Comparison of ENCODE assay signal across 7 cellular contexts in genomic region chr19:55118401-55118991, GRCh38. TPM values are rescaled to one million over a fixed set of nuclear protein-coding genes. Genes with fewer than 3 reads are reported as not detected.
DNase-seq lines count a peak whose midpoint lies in the region; ATAC-seq and TF ChIP-seq lines count a peak whose summit lies in the region.

No MANE protein-coding gene starts in this region.

- POLR2A ChIA-PET in HEK293 (lab: Yijun Ruan, JAX), result interaction anchor here (0.6 to 2.7 kb wide), 11 partner anchors 13 to 536 kb away, joined by 3 to 16 read pairs (median 7); partner anchors contain the start of genes U2AF2, UBE2S and ZNF628

- peaks cover 23% of the 10 kb centered on the region for H3K4me1 Mint-ChIP-seq in endothelial cell (ENCODE audit: unreplicated experiment)

- WGBS in tibial nerve, 2 donors, result 14 to 20% methylated on average over 21 to 22 of the region's 22 CpGs

- ATAC-seq in mucosa of descending colon, result no peak
- ATAC-seq in HG02938 (IDR thresholded peaks at IDR 0.05; ENCODE audit: unreplicated experiment), result no peak

- H3K9me3 Mint-ChIP-seq in endothelial cell (ENCODE audit: unreplicated experiment), result no peaks in the 10 kb centered on the region

- CTCF ChIA-PET in HEK293 (lab: Yijun Ruan, JAX), result interaction anchor here (0.6 to 1.5 kb wide), 6 partner anchors 14 to 299 kb away, joined by 3 to 4 read pairs (median 4); partner anchors contain the start of gene DNAAF3

- no peaks in the 10 kb centered on the region for H3K36me3 ChIP-seq in HEK293 (ENCODE audit: control insufficient read depth in 2 of 2, insufficient read depth in 1 of 2, low read length in 2 of 2)
- H3K36me3 ChIP-seq in SK-N-MC (ENCODE audit: insufficient read depth, low read length), result no peaks in the 10 kb centered on the region
- H3K36me3 ChIP-seq in mucosa of descending colon (ENCODE audit: low read depth), result no peaks in the 10 kb centered on the region
- H3K36me3 ChIP-seq in tibial nerve, result no peaks in the 10 kb centered on the region

- TF ChIP-seq CTCF in HEK293 (tag by site-specific recombination; IDR thresholded peaks at IDR 0.05) (no peak), endothelial cell (IDR thresholded peaks at IDR 0.05; ENCODE audit: unreplicated experiment) (no peak), mucosa of descending colon (IDR thresholded peaks at IDR 0.05) (no peak), tibial nerve (IDR thresholded peaks at IDR 0.05) (no peak)

- H3K4me1 ChIP-seq in HEK293 (ENCODE audit: control insufficient read depth, insufficient read depth, low read length) (peaks cover 17% of the 10 kb centered on the region), mucosa of descending colon (ENCODE audit: low read depth) (peaks cover 18% of the 10 kb centered on the region), tibial nerve (peaks cover 0 to 46% (median 31%) of the 10 kb centered on the region in 4 donors)

- DNase-seq in SK-N-MC (ENCODE audit: low read depth, low spot score) (no peak), endothelial cell (ENCODE audit: low spot score) (peak; percentile 65), mucosa of descending colon (peak; percentile 58 to 67 (median 58)), tibial nerve (ENCODE audit: low spot score in 2 of 2) (peak in 1 of 2 donors; percentile 41), NCI-H1694 treated with DMSO at 0.1 percent for 48 hours (lab: John Stamatoyannopoulos, UW) (no peak)

- peak overlapping the region; percentile 42; the same call in 1 of the 2 replicates for H3K27ac ChIP-seq in HEK293 (ENCODE audit: extremely low read depth, low read depth, low read length)
- peak overlapping the region; percentile 81 for H3K27ac ChIP-seq in SK-N-MC
- H3K27ac ChIP-seq in tibial nerve, result peak overlapping the region in 3 of 4 donors; percentile 44 to 95 (median 63)

- no peak for TF ChIP-seq EP300 in tibial nerve (IDR thresholded peaks at IDR 0.05)

- H3K4me3 Mint-ChIP-seq in endothelial cell (ENCODE audit: unreplicated experiment), result peak overlapping the region; percentile 97

- peaks cover 14% of the 10 kb centered on the region for H3K36me3 Mint-ChIP-seq in endothelial cell (ENCODE audit: low read depth, unreplicated experiment)

- H3K4me3 ChIP-seq in HEK293 (ENCODE audit: low read depth, low read length) (peak overlapping the region; percentile 78), SK-N-MC (peak overlapping the region; percentile 91), mucosa of descending colon (no peak overlapping the region), tibial nerve (peak overlapping the region; percentile 27 to 97 (median 66))

- no peaks in the 10 kb centered on the region for H3K9me3 ChIP-seq in HEK293 (ENCODE audit: control insufficient read depth, insufficient read depth, low read depth, low read length)
- no peaks in the 10 kb centered on the region for H3K9me3 ChIP-seq in SK-N-MC (ENCODE audit: low read depth, low read length)
- no peaks in the 10 kb centered on the region for H3K9me3 ChIP-seq in mucosa of descending colon
- no peaks in the 10 kb centered on the region for H3K9me3 ChIP-seq in tibial nerve

- H3K27me3 Mint-ChIP-seq in endothelial cell (ENCODE audit: unreplicated experiment), result peaks cover 22% of the 10 kb centered on the region

- no peak for TF ChIP-seq POLR2A in tibial nerve (IDR thresholded peaks at IDR 0.05)

- peaks cover 0 to 3% of the 10 kb centered on the region in 2 donors for H3K27me3 ChIP-seq in tibial nerve

- H3K27ac Mint-ChIP-seq in endothelial cell (ENCODE audit: unreplicated experiment), result peak overlapping the region; percentile 88

- H3K9ac ChIP-seq in SK-N-MC (ENCODE audit: insufficient read length), result peak overlapping the region; percentile 81

- intact Hi-C loops in mucosa of descending colon (cut with DNase I, micrococcal nuclease), result no loop called here

TF ChIP-seq in HEK293, 187 proteins besides CTCF, POLR2A, EP300 and RAD21:
- TF ChIP-seq ZNF157 (tag by site-specific recombination; IDR thresholded peaks at IDR 0.05) (no peak), TSHZ1 (tag by site-specific recombination; IDR thresholded peaks at IDR 0.05; ENCODE audit: borderline replicate concordance) (no peak), ZNF530 (tag by site-specific recombination; IDR thresholded peaks at IDR 0.05; ENCODE audit: low read depth) (no peak), ZBTB1 (tag by site-specific recombination; IDR thresholded peaks at IDR 0.05) (no peak), ZIC2 (tag by site-specific recombination; IDR thresholded peaks at IDR 0.05) (0 out of 2 replicates have a peak, but pooled peaks have one; percentile 14), BCL11A (tag by site-specific recombination; IDR thresholded peaks at IDR 0.05; ENCODE audit: low read depth) (no peak), ZNF24 (tag by site-specific recombination; IDR thresholded peaks at IDR 0.05) (peak; percentile 99), ZBTB48 (tag by site-specific recombination; IDR thresholded peaks at IDR 0.05) (peak; percentile 80), ZNF692 (tag by site-specific recombination; IDR thresholded peaks at IDR 0.05) (no peak), ZNF292 (tag by site-specific recombination; IDR thresholded peaks at IDR 0.05; ENCODE audit: borderline replicate concordance, low read depth) (no peak), ZNF76 (tag by site-specific recombination; IDR thresholded peaks at IDR 0.05; ENCODE audit: borderline replicate concordance, low read depth) (peak; percentile 87), KLF1 (tag by site-specific recombination; IDR thresholded peaks at IDR 0.05) (no peak)
TF ChIP-seq in HEK293: peak in this region for 4.

RNA-seq across cellular contexts. Expression of gene PPP1R12C, which starts 1.1 kb away (rescaled TPM):
- 136 TPM for total RNA-seq in endothelial cell (ENCODE audit: unreplicated experiment)
- 100 to 1,000 TPM in 2 of 3 donors, 10 to 100 TPM in 1; 99.8 to 236 (median 112) TPM for total RNA-seq in mucosa of descending colon
- total RNA-seq in tibial nerve, result 100 to 1,000 TPM; 113 to 270 (median 180) TPM

RNA-seq across cellular contexts. Expression of gene TNNT1, which starts 30.5 kb away (rescaled TPM):
- total RNA-seq in endothelial cell (ENCODE audit: unreplicated experiment) (2.8 TPM), mucosa of descending colon (1 to 10 TPM in 1 of 3 donors, under 1 TPM in 2; 0.63 to 1.1 (median 0.65) TPM), tibial nerve (1 to 10 TPM in 1 of 4 donors, under 1 TPM in 1, not detected in 2; 0.90 to 1.5 TPM)

RNA-seq across cellular contexts. Expression of gene TNNI3, which starts 39.0 kb away (rescaled TPM):
- not detected for total RNA-seq in endothelial cell (ENCODE audit: unreplicated experiment)
- total RNA-seq in mucosa of descending colon, result 1 to 10 TPM in 1 of 3 donors, not detected in 2; 2.2 TPM
- total RNA-seq in tibial nerve, result not detected

RNA-seq across cellular contexts. Expression of gene EPS8L1, which starts 42.8 kb away (rescaled TPM):
- total RNA-seq in endothelial cell (ENCODE audit: unreplicated experiment), result 24.6 TPM
- 10 to 100 TPM; 20.7 to 79.6 (median 36.0) TPM for total RNA-seq in mucosa of descending colon
- 1 to 10 TPM in 1 of 4 donors, under 1 TPM in 1, not detected in 2; 0.44 to 1.2 TPM for total RNA-seq in tibial nerve

RNA-seq across cellular contexts. Expression of gene DNAAF3, which starts 47.9 kb away (rescaled TPM):
- 2.2 TPM for total RNA-seq in endothelial cell (ENCODE audit: unreplicated experiment)
- total RNA-seq in mucosa of descending colon, result 1 to 10 TPM in 1 of 3 donors, under 1 TPM in 2; 0.54 to 1.0 (median 0.69) TPM
- 1 to 10 TPM in 2 of 4 donors, not detected in 2; 1.2 to 2.7 TPM for total RNA-seq in tibial nerve

Comparison
In these comparisons a context has a peak if more than half of its experiments do, and no peak if none do; other contexts are left out.
1. DNase-seq: peak in endothelial cell (single experiment) and mucosa of descending colon (3 of 3); none in SK-N-MC (single experiment) and NCI-H1694 treated with DMSO at 0.1 percent for 48 hours (single experiment).
2. Peak in every context shown above with its lines, with median percentiles within 50 percentile points of each other: H3K27ac ChIP-seq.